ENCODE assay signal across 17 cellular contexts in the genomic region with DNA sequence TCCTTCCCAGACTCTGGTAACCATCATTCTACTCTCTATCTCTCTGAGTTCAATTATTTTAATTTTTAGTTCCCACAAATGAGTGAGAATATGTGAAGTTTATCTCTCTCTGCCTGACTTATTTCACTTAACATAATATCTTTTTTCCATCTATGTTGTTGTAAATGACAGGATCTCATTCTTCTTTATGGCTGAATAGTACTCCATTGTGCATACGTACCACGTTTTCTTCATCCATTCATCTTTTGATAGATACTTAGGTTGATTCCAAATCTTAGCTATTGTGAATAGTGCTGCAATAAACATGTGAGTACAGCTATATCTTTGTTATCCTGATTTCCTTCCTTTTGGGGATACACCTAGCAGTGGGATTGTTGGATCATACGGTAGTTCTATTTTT. TPM values are rescaled to one million over a fixed set of nuclear protein-coding genes. Genes with fewer than 3 reads are reported as not detected.
DNase-seq lines count a peak whose midpoint lies in the region; ATAC-seq and TF ChIP-seq lines count a peak whose summit lies in the region.
"Had no signal": no experiment of that assay in that cellular context is flagged by ENCODE, and none has a peak within 500 bp of the region (broad histone marks: within the 10 kb centered on the region; RNA-seq: fewer than 3 reads in every experiment).

No MANE protein-coding gene starts in this region.

- no peak for ATAC-seq in HG03469 (IDR thresholded peaks at IDR 0.05; ENCODE audit: unreplicated experiment)

- H3K9ac ChIP-seq in smooth muscle cell (ENCODE audit: low read depth), result no peak overlapping the region
- H3K9ac ChIP-seq: BLaER1 treated with 17β-estradiol and CSF1 and Interleukin-3, amounts not matched to agents 10 nM and 100 nM had no signal

- CTCF ChIA-PET in MCF 10A (lab: Yijun Ruan, JAX), result interaction anchor here (4.7 kb wide), 1 partner anchor 13 kb away, joined by 24 read pairs; no protein-coding TSS in a partner anchor

- H3K4me3 ChIP-seq in breast epithelium (no peak overlapping the region), smooth muscle cell (no peak overlapping the region)
- H3K4me3 ChIP-seq: BLaER1 treated with 17β-estradiol and CSF1 and Interleukin-3, amounts not matched to agents 10 nM and 100 nM; SJCRH30 had no signal

- intact Hi-C loops in MCF 10A (cut with micrococcal nuclease), result no loop called here
- intact Hi-C loops in breast epithelium (cut with DNase I; ENCODE audit: low total_unique reads), result no loop called here

- no peak overlapping the region for H2AFZ ChIP-seq in smooth muscle cell (ENCODE audit: low read depth)

- H3K4me1 ChIP-seq in breast epithelium, result peaks cover 0 to 4% of the 10 kb centered on the region in 2 donors
- H3K4me1 ChIP-seq in smooth muscle cell (ENCODE audit: low read depth), result peaks cover 24% of the 10 kb centered on the region

- H3K36me3 Mint-ChIP-seq in MCF 10A (ENCODE audit: insufficient read depth, unreplicated experiment) (no peaks in the 10 kb centered on the region), HFFc6 (ENCODE audit: low read depth) (peaks cover 8% of the 10 kb centered on the region)

- no peaks in the 10 kb centered on the region for H3K36me3 ChIP-seq in breast epithelium
- H3K36me3 ChIP-seq in smooth muscle cell (ENCODE audit: low read depth), result no peaks in the 10 kb centered on the region
- H3K36me3 ChIP-seq: SJCRH30 had no signal

- POLR2A ChIA-PET in MCF 10A (lab: Yijun Ruan, JAX), result interaction anchor here (1.1 to 2.3 kb wide), 6 partner anchors 20 to 274 kb away, joined by 3 to 7 read pairs (median 4); partner anchors contain the start of genes GLCCI1 and RPA3

- H3K27me3 ChIP-seq in breast epithelium (no peaks in the 10 kb centered on the region), smooth muscle cell (ENCODE audit: low read depth) (no peaks in the 10 kb centered on the region)
- H3K27me3 ChIP-seq: BLaER1 treated with 17β-estradiol and CSF1 and Interleukin-3, amounts not matched to agents 10 nM and 100 nM; SJCRH30 had no signal

- H3F3A ChIP-seq in smooth muscle cell (ENCODE audit: low read depth), result peaks cover 6% of the 10 kb centered on the region

- H3K27ac ChIP-seq in breast epithelium, result peak overlapping the region in 1 of 2 donors; percentile 12
- peak overlapping the region; percentile 38 for H3K27ac ChIP-seq in epithelial cell of prostate
- peak overlapping the region; percentile 64 for H3K27ac ChIP-seq in smooth muscle cell (ENCODE audit: low read depth)
- H3K27ac ChIP-seq: BLaER1 treated with 17β-estradiol and CSF1 and Interleukin-3, amounts not matched to agents 10 nM and 100 nM; HL-60; SJCRH30 had no signal

- no TSS peak for BruUV-seq in MCF 10A (replicated peaks; lab: Mats Ljungman, UMichigan)

- no peak overlapping the region for H3K4me3 Mint-ChIP-seq in MCF 10A (ENCODE audit: unreplicated experiment)
- H3K4me3 Mint-ChIP-seq in HFFc6, result 0 out of 2 replicates have a peak overlapping the region, but pooled peaks have one; percentile 28
- H3K4me3 Mint-ChIP-seq: CD8-positive, alpha-beta memory T cell had no signal

- TF ChIP-seq CTCF in MCF 10A (IDR thresholded peaks at IDR 0.05; ENCODE audit: unreplicated experiment) (no peak), breast epithelium (IDR thresholded peaks at IDR 0.05) (no peak), HFFc6 (IDR thresholded peaks at IDR 0.05) (no peak), smooth muscle cell (IDR thresholded peaks at IDR 0.05; ENCODE audit: borderline replicate concordance, insufficient read depth, poor library complexity, severe bottlenecking) (no peak)

- H4K20me1 ChIP-seq in smooth muscle cell (ENCODE audit: low read depth), result no peaks in the 10 kb centered on the region
- H4K20me1 ChIP-seq: BLaER1 treated with 17β-estradiol and CSF1 and Interleukin-3, amounts not matched to agents 10 nM and 100 nM had no signal

- H3K79me2 ChIP-seq in smooth muscle cell (ENCODE audit: low read depth), result no peaks in the 10 kb centered on the region

- H3K27me3 Mint-ChIP-seq in MCF 10A (ENCODE audit: insufficient read depth, unreplicated experiment) (no peaks in the 10 kb centered on the region), HFFc6 (ENCODE audit: insufficient read depth) (no peaks in the 10 kb centered on the region)
- H3K27me3 Mint-ChIP-seq: CD8-positive, alpha-beta memory T cell had no signal

- H3K9me3 Mint-ChIP-seq in MCF 10A (ENCODE audit: unreplicated experiment), result no peaks in the 10 kb centered on the region
- H3K9me3 Mint-ChIP-seq in HFFc6, result no peaks in the 10 kb centered on the region

- H3K9me3 ChIP-seq in breast epithelium, result no peaks in the 10 kb centered on the region
- H3K9me3 ChIP-seq in smooth muscle cell (replicated peaks; ENCODE audit: low read depth), result no peaks in the 10 kb centered on the region
- H3K9me3 ChIP-seq: SJCRH30 had no signal

- DNase-seq in MCF 10A (ENCODE audit: unreplicated experiment), result no peak
- no peak for DNase-seq in breast epithelium (ENCODE audit: low spot score in 2 of 2)
- DNase-seq in HFFc6, result no peak
- DNase-seq in epithelial cell of prostate (ENCODE audit: low read depth, low spot score), result no peak
- no peak for DNase-seq in smooth muscle cell (lab: John Stamatoyannopoulos, UW; ENCODE audit: unreplicated experiment)
- DNase-seq in GF-D8 (lab: John Stamatoyannopoulos, UW), result no peak
- DNase-seq in DMS79 (lab: John Stamatoyannopoulos, UW), result no peak
- DNase-seq: 8988T; CD8-positive, alpha-beta memory T cell; NCI-H1417 treated with DMSO at 0.1 percent for 48 hours; NCI-H1930; NCI-H2171; NCI-H69 had no signal

- 97% methylated on average over 3 of the region's 3 CpGs for WGBS in smooth muscle cell (ENCODE audit: low lambda C conversion rate)

- peaks cover 25% of the 10 kb centered on the region for H3K4me1 Mint-ChIP-seq in MCF 10A (ENCODE audit: insufficient read depth, unreplicated experiment)
- peaks cover 62% of the 10 kb centered on the region for H3K4me1 Mint-ChIP-seq in HFFc6 (ENCODE audit: low read depth)

- H3K27ac Mint-ChIP-seq in MCF 10A (ENCODE audit: low read depth, unreplicated experiment) (peak overlapping the region; percentile 95), HFFc6 (peak overlapping the region; percentile 58)
- H3K27ac Mint-ChIP-seq: CD8-positive, alpha-beta memory T cell had no signal

- TF ChIP-seq POLR2A in breast epithelium (IDR thresholded peaks at IDR 0.05), result no peak

- H3K4me2 ChIP-seq in smooth muscle cell, result no peak overlapping the region
- H3K4me2 ChIP-seq: BLaER1 treated with 17β-estradiol and CSF1 and Interleukin-3, amounts not matched to agents 10 nM and 100 nM had no signal

RNA-seq across cellular contexts. Expression of gene RPA3, which starts 23.9 kb away (rescaled TPM):
- total RNA-seq in MCF 10A (2022), result 35.7 and 44.2 TPM in 2 replicates
- total RNA-seq in breast epithelium, result 10 to 100 TPM; 18.7 to 24.6 (median 22.3) TPM
- total RNA-seq in HFFc6 (2021; fragmentation: NEBNext Ultra II Directional; extraction: Animal tissue kit (Norgen Biotek cat#: 25700)), result 10 to 100 TPM; 36.7 to 58.0 (median 51.1) TPM
- total RNA-seq in smooth muscle cell, result 27.6 and 37.2 TPM in 2 replicates
- 63.7 and 75.4 TPM in 2 replicates for polyA plus RNA-seq in smooth muscle cell

RNA-seq across cellular contexts. Expression of gene UMAD1, which starts 54.0 kb away (rescaled TPM):
- 7.1 and 11.1 TPM in 2 replicates for total RNA-seq in MCF 10A (2022)
- 10 to 100 TPM; 13.6 to 25.6 (median 17.7) TPM for total RNA-seq in breast epithelium
- total RNA-seq in HFFc6 (2021; fragmentation: NEBNext Ultra II Directional; extraction: Animal tissue kit (Norgen Biotek cat#: 25700)), result 10 to 100 TPM; 11.6 to 14.6 (median 12.1) TPM
- 23.0 and 24.3 TPM in 2 replicates for total RNA-seq in smooth muscle cell
- 13.7 and 17.2 TPM in 2 replicates for polyA plus RNA-seq in smooth muscle cell
